ENCODE assay signal across 8 cellular contexts in the genomic region with DNA sequence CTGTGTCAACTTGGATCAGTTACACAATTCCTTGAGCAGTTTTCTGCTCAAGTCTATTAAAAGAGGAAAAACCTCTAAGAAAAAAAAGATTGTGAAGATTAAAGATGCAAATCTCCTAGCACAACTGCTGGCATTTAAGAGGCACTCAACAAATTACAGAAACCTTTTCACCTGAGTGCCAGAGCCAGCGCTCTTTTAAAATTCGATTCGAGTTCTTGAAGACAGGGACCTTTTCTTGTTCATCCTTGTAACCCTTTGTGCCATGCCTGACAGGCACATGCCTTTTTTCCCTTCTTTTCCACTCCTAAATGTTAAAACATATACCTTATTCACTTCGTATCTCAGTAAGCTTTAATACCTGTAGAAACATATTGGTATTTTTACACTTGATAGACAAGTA. TPM values are rescaled to one million over a fixed set of nuclear protein-coding genes. Genes with fewer than 3 reads are reported as not detected.
DNase-seq lines count a peak whose midpoint lies in the region; ATAC-seq and TF ChIP-seq lines count a peak whose summit lies in the region.

No MANE protein-coding gene starts in this region.

- peak overlapping the region; percentile 98 for H3K27ac Mint-ChIP-seq in progenitor cell of endocrine pancreas

- H3K36me3 ChIP-seq in Panc1 (ENCODE audit: control insufficient read depth, insufficient read depth, low read length): peaks cover 5% of the 10 kb centered on the region; the same call in 1 of the 2 replicates

- ATAC-seq in Panc1 (no peak), HG03520 (IDR thresholded peaks at IDR 0.05; ENCODE audit: unreplicated experiment) (no peak), omental fat pad (ENCODE audit: low FRiP score) (no peak)

- no peaks in the 10 kb centered on the region for H3K36me3 Mint-ChIP-seq in progenitor cell of endocrine pancreas (ENCODE audit: insufficient read depth)

- no peaks in the 10 kb centered on the region for H3K9me3 ChIP-seq in Panc1 (ENCODE audit: control insufficient read depth, insufficient read depth, low read depth, low read length)

- peak overlapping the region; percentile 88 for H3K4me3 ChIP-seq in GM12865 (ENCODE audit: low read depth, low read length)
- H3K4me3 ChIP-seq in Panc1 (ENCODE audit: low read depth in 2 of 2, low read length in 2 of 2): peak overlapping the region; percentile 96 to 98
- H3K4me3 ChIP-seq in epithelial cell of proximal tubule (ENCODE audit: low read depth, low read length): peak overlapping the region; percentile 94

- intact Hi-C loops in Panc1 (cut with micrococcal nuclease; ENCODE audit: unreplicated experiment): no loop called here

- DNase-seq in GM12865 (ENCODE audit: low read depth): no peak
- DNase-seq in Panc1 (ENCODE audit: low read depth, low spot score): no peak
- no peak for DNase-seq in epithelial cell of proximal tubule (ENCODE audit: low read depth)
- no peak for DNase-seq in progenitor cell of endocrine pancreas (ENCODE audit: low spot score, unreplicated experiment)
- no peak for DNase-seq in omental fat pad (ENCODE audit: low spot score)
- DNase-seq in ureter (ENCODE audit: low spot score): no peak
- no peak for DNase-seq in activated CD4-positive, alpha-beta T cell treated with anti-CD3 and anti-CD28 coated beads, Interleukin-2, amount 50 U/mL, for 48 hours

- no peaks in the 10 kb centered on the region for H3K27me3 Mint-ChIP-seq in progenitor cell of endocrine pancreas

- peak overlapping the region; percentile 89 for H3K27ac ChIP-seq in Panc1 (ENCODE audit: low read length)

- H3K4me1 Mint-ChIP-seq in progenitor cell of endocrine pancreas (ENCODE audit: low read depth): peaks cover 20% of the 10 kb centered on the region

- peak overlapping the region; percentile 95 for H3K4me3 Mint-ChIP-seq in progenitor cell of endocrine pancreas (ENCODE audit: low read depth)

- H3K9me3 Mint-ChIP-seq in progenitor cell of endocrine pancreas (ENCODE audit: low read depth): no peaks in the 10 kb centered on the region

- POLR2A ChIA-PET in Panc1 (lab: Charles Lee): no interaction called here

- CTCF ChIA-PET in Panc1 (lab: Charles Lee): no interaction called here

- TF ChIP-seq CTCF in GM12865 (IDR thresholded peaks at IDR 0.05; ENCODE audit: insufficient read depth, low read depth, low read length, missing control alignments): no peak
- no peak for TF ChIP-seq CTCF in Panc1 (IDR thresholded peaks at IDR 0.05)
- TF ChIP-seq CTCF in epithelial cell of proximal tubule (conservative IDR thresholded peaks at IDR 0.05; ENCODE audit: low read depth, low read length): no peak
- TF ChIP-seq CTCF in progenitor cell of endocrine pancreas (IDR thresholded peaks at IDR 0.05; ENCODE audit: unreplicated experiment): no peak
- no peak for TF ChIP-seq CTCF in omental fat pad (IDR thresholded peaks at IDR 0.05)

- H3K4me1 ChIP-seq in Panc1 (ENCODE audit: control insufficient read depth, insufficient read depth, low read length): peaks cover 5% of the 10 kb centered on the region; the same call in 1 of the 2 replicates

- in situ Hi-C loops in Panc1 (cut with HindIII; ENCODE audit: low pct_unique_long_range_greater_than_20kb, low sequenced_read_pairs): no loop called here

- BruUV-seq in Panc1 (replicated peaks; lab: Mats Ljungman, UMichigan): no TSS peak

- no peaks in the 10 kb centered on the region for H3K27me3 ChIP-seq in Panc1 (ENCODE audit: control insufficient read depth, insufficient read depth, low read length)

RNA-seq across cellular contexts. Expression of gene NSUN6, which starts 0.8 kb away (rescaled TPM):
- total RNA-seq in Panc1 (2021; ENCODE audit: unreplicated experiment) (4.3 TPM), epithelial cell of proximal tubule (5.4 and 7.2 TPM in 2 replicates), progenitor cell of endocrine pancreas (16.6 and 17.3 TPM in 2 replicates), omental fat pad (10 to 100 TPM in 1 of 4 donors, 1 to 10 TPM in 3; 7.3 to 17.8 (median 7.9) TPM), ureter (33.5 TPM)
- 2.4 TPM for polyA plus RNA-seq in Panc1 (2012; ENCODE audit: insufficient read length)

RNA-seq across cellular contexts. Expression of gene ARL5B, which starts 8.6 kb away (rescaled TPM):
- 12.2 TPM for total RNA-seq in Panc1 (2021; ENCODE audit: unreplicated experiment)
- 4.0 TPM for polyA plus RNA-seq in Panc1 (2012; ENCODE audit: insufficient read length)
- 20.6 and 22.4 TPM in 2 replicates for total RNA-seq in epithelial cell of proximal tubule
- 52.7 and 54.2 TPM in 2 replicates for total RNA-seq in progenitor cell of endocrine pancreas
- 10 to 100 TPM; 10.7 to 37.3 (median 18.2) TPM for total RNA-seq in omental fat pad
- total RNA-seq in ureter: 11.8 TPM
